In the genomic region with DNA sequence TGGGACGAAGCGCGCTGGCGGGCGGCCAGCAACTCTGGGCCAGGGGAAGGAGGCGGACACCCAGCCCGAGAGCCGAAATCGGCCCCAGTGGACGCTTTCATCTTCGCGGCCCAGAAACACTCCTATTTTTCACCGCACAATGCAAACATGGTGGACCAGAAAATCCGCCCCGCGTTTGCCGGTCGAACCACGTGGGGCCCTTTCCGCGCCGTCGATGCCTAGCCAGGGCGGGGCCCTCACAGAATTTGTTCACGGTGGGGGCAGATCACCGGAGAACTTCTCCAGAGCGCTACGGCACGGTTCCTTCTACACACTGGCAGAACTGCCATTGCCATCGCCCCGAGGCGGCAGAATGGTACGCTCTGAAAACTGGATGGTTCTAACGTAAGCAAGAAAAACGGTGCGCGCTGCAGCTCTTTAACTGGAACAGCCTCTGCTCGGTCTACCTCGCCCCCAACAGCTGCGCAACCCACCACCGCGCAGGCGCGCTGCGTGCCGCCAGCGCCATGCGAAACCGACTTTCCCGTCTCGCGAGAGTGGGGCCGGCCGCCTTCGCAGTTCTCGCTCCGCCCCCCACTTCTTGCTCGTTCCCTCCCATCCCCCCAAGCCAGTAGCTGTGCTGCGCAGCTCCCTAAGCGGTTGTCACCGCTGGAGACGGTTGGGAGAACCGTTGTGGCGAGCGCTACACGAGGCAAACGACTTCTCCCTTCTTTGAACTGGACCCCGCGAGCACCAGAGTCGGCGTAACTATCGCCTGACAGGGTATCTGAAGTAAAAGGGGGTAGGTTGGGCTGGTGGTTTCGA, we compare ENCODE assay signal across 8 cellular contexts. TPM values are rescaled to one million over a fixed set of nuclear protein-coding genes. Genes with fewer than 3 reads are reported as not detected.
A peak's percentile ranks its signal among the peaks of the same experiment; 100 is the strongest.
DNase-seq lines count a peak whose midpoint lies in the region; ATAC-seq and TF ChIP-seq lines count a peak whose summit lies in the region.

A gene with protein sequence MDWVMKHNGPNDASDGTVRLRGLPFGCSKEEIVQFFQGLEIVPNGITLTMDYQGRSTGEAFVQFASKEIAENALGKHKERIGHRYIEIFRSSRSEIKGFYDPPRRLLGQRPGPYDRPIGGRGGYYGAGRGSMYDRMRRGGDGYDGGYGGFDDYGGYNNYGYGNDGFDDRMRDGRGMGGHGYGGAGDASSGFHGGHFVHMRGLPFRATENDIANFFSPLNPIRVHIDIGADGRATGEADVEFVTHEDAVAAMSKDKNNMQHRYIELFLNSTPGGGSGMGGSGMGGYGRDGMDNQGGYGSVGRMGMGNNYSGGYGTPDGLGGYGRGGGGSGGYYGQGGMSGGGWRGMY (plus strand): TSS at position 610 of the 804 bp plus-strand sequence. CDS start 5,158 bp downstream, outside the sequence.

- H3K27ac Mint-ChIP-seq in activated naive CD4-positive, alpha-beta T cell treated with anti-CD3 and anti-CD28 coated beads, Interleukin-2, amount 50 U/mL, for 72 hours = peak within 1 kb of the TSS; percentile 98 to 100

- H3K27ac ChIP-seq in temporal lobe (ENCODE audit: low read depth, low read length) = peak within 1 kb of the TSS; percentile 99

- DNase-seq in NCI-H1105 (lab: John Stamatoyannopoulos, UW) (peak; percentile 92), SKM-1 (lab: John Stamatoyannopoulos, UW; ENCODE audit: unreplicated experiment) (peak; percentile 97), glomerular visceral epithelial cell (ENCODE audit: extremely low spot score) (peak; percentile 99), omental fat pad (ENCODE audit: low spot score) (peak; percentile 94)
- peak; percentile 98 to 99 for DNase-seq in activated naive CD4-positive, alpha-beta T cell treated with anti-CD3 and anti-CD28 coated beads, Interleukin-2, amount 50 U/mL, for 72 hours (ENCODE audit: low spot score in 2 of 2)

- ATAC-seq in HG02642 (IDR thresholded peaks at IDR 0.05; ENCODE audit: poor library complexity, unreplicated experiment) (peak; percentile 84), omental fat pad (ENCODE audit: low FRiP score) (peak; percentile 90)
- ATAC-seq in activated naive CD4-positive, alpha-beta T cell treated with anti-CD3 and anti-CD28 coated beads, Interleukin-2, amount 50 U/mL, for 72 hours = peak; percentile 87 to 89

- H3K9me3 Mint-ChIP-seq in activated naive CD4-positive, alpha-beta T cell treated with anti-CD3 and anti-CD28 coated beads, Interleukin-2, amount 50 U/mL, for 72 hours = no peaks in the 10 kb centered on the region

- no peak for TF ChIP-seq CTCF in omental fat pad (IDR thresholded peaks at IDR 0.05)

- TF ChIP-seq POLR2A in GM10847 (IDR thresholded peaks at IDR 0.05; ENCODE audit: extremely low read depth, insufficient read length) = peak; percentile 99

- H3K36me3 Mint-ChIP-seq in activated naive CD4-positive, alpha-beta T cell treated with anti-CD3 and anti-CD28 coated beads, Interleukin-2, amount 50 U/mL, for 72 hours = peaks cover 45 to 55% of the 10 kb centered on the region in 2 donors

RNA-seq across cellular contexts. Expression of the gene that starts here (rescaled TPM):
- total RNA-seq in activated naive CD4-positive, alpha-beta T cell treated with anti-CD3 and anti-CD28 coated beads, Interleukin-2, amount 50 U/mL, for 72 hours = 100 to 1,000 TPM; 117 to 150 TPM
- 10 to 100 TPM; 52.4 to 72.2 (median 63.2) TPM for total RNA-seq in omental fat pad
- total RNA-seq in temporal lobe = 67.4 TPM

Comparison
In these comparisons a context has a peak if more than half of its experiments do, and no peak if none do; other contexts are left out.
1. Peak in every context shown above with its lines: DNase-seq, ATAC-seq and H3K27ac ChIP-seq.